Comparison of ENCODE assay signal across 24 cellular contexts in the genomic region with DNA sequence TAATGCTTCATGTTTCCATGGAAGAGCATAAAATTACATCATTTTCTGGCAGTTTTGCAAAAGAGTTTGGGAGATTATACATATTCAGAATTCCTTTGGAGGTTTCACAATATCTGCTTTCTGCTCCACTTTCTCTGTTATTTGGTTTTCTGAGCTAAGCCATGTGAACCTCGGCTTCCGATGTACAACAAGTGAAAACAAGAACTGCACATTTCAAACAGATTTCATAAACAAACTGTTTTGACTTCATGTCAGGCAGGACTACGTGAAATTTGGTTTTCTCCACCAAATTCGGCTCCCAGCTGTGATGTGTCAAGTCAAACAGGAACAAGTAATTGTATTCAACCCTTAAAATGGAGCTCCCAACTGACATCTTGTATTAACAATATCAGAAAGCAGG.
A peak's percentile ranks its signal among the peaks of the same experiment; 100 is the strongest.
DNase-seq lines count a peak whose midpoint lies in the region; ATAC-seq and TF ChIP-seq lines count a peak whose summit lies in the region.
"Had no signal": no experiment of that assay in that cellular context is flagged by ENCODE, and none has a peak within 500 bp of the region (broad histone marks: within the 10 kb centered on the region; RNA-seq: fewer than 3 reads in every experiment).

No MANE protein-coding gene starts in this region.

- no peaks in the 10 kb centered on the region for H4K20me1 ChIP-seq in neural progenitor cell (ENCODE audit: low read depth)
- H4K20me1 ChIP-seq: BLaER1 treated with 17β-estradiol and CSF1 and Interleukin-3, amounts not matched to agents 10 nM and 100 nM had no signal

- H3K27ac Mint-ChIP-seq in neural progenitor cell: no peak overlapping the region
- H3K27ac Mint-ChIP-seq in activated naive CD4-positive, alpha-beta T cell treated with anti-CD3 and anti-CD28 coated beads, Interleukin-2, amount 10 ng/mL, durations not matched to agents 7 days and 5 days: no peak overlapping the region
- H3K27ac Mint-ChIP-seq: activated CD4-positive, alpha-beta memory T cell treated with anti-CD3 and anti-CD28 coated beads for 36 hours; HFFc6; nephron progenitor cell had no signal

- CTCF ChIA-PET in activated naive CD4-positive, alpha-beta T cell treated with anti-CD3 and anti-CD28 coated beads, Interleukin-2, amount 10 ng/mL, durations not matched to agents 7 days and 5 days (lab: Charles Lee): no interaction called here

- H3K9me3 ChIP-seq in HUES64 (ENCODE audit: insufficient read depth, low read depth, low read length) (no peaks in the 10 kb centered on the region), gastrocnemius medialis (no peaks in the 10 kb centered on the region), neural progenitor cell (ENCODE audit: low read depth) (no peaks in the 10 kb centered on the region)
- H3K9me3 ChIP-seq: esophagus squamous epithelium had no signal

- no peak for TF ChIP-seq POLR2A in gastrocnemius medialis (IDR thresholded peaks at IDR 0.05)

- DNase-seq in caudate nucleus (lab: John Stamatoyannopoulos, UW): peak in 4 of 61 donors; percentile 14 to 31 (median 18)
- DNase-seq in left ventricle myocardium superior: no peak
- no peak for DNase-seq in gastrocnemius medialis
- no peak for DNase-seq in neural progenitor cell (ENCODE audit: low spot score)
- DNase-seq in dedifferentiated amniotic fluid mesenchymal stem cell (ENCODE audit: extremely low spot score): no peak
- DNase-seq in activated naive CD4-positive, alpha-beta T cell treated with anti-CD3 and anti-CD28 coated beads, Interleukin-2, amount 10 ng/mL, durations not matched to agents 7 days and 5 days: no peak
- DNase-seq: ACHN; activated CD4-positive, alpha-beta memory T cell treated with anti-CD3 and anti-CD28 coated beads for 36 hours; activated effector memory CD4-positive, alpha-beta T cell treated with anti-CD3 and anti-CD28 coated beads, Interleukin-2, amount 50 U/mL, for 16 hours; EL; esophagus squamous epithelium; HFFc6; Kasumi-1; NCI-H2107; NCI-H510A; nephron progenitor cell; RPMI8226; substantia nigra had no signal

- no peak overlapping the region for H3K4me3 Mint-ChIP-seq in neural progenitor cell
- no peak overlapping the region for H3K4me3 Mint-ChIP-seq in activated naive CD4-positive, alpha-beta T cell treated with anti-CD3 and anti-CD28 coated beads, Interleukin-2, amount 10 ng/mL, durations not matched to agents 7 days and 5 days
- H3K4me3 Mint-ChIP-seq: activated CD4-positive, alpha-beta memory T cell treated with anti-CD3 and anti-CD28 coated beads for 36 hours; HFFc6; nephron progenitor cell; WTC11 had no signal

- peaks cover 26% of the 10 kb centered on the region for H3K4me1 ChIP-seq in HUES64 (ENCODE audit: insufficient read depth, low read length)
- H3K4me1 ChIP-seq in gastrocnemius medialis: no peaks in the 10 kb centered on the region
- peaks cover 23% of the 10 kb centered on the region for H3K4me1 ChIP-seq in neural progenitor cell
- H3K4me1 ChIP-seq: esophagus squamous epithelium had no signal

- intact Hi-C loops in left ventricle myocardium superior (cut with micrococcal nuclease): no loop called here
- intact Hi-C loops in gastrocnemius medialis (cut with DNase I; ENCODE audit: low total_unique reads): no loop called here

- H3K4me3 ChIP-seq in HUES64 (ENCODE audit: low read length) (no peak overlapping the region), gastrocnemius medialis (no peak overlapping the region), neural progenitor cell (no peak overlapping the region)
- H3K4me3 ChIP-seq: BLaER1 treated with 17β-estradiol and CSF1 and Interleukin-3, amounts not matched to agents 10 nM and 100 nM; esophagus squamous epithelium had no signal

- TF ChIP-seq CTCF in gastrocnemius medialis (IDR thresholded peaks at IDR 0.05 in 4 of 5, conservative IDR thresholded peaks at IDR 0.05 in 1 of 5) (no peak), neural progenitor cell (IDR thresholded peaks at IDR 0.05) (no peak)

- H3K36me3 ChIP-seq in HUES64 (ENCODE audit: insufficient read depth, low read length) (no peaks in the 10 kb centered on the region), gastrocnemius medialis (no peaks in the 10 kb centered on the region), neural progenitor cell (no peaks in the 10 kb centered on the region)
- H3K36me3 ChIP-seq: BLaER1 treated with 17β-estradiol and CSF1 and Interleukin-3, amounts not matched to agents 10 nM and 100 nM; esophagus squamous epithelium had no signal

- H3K9ac ChIP-seq in HUES64 (ENCODE audit: low read depth, low read length) (no peak overlapping the region), neural progenitor cell (no peak overlapping the region)
- H3K9ac ChIP-seq: BLaER1 treated with 17β-estradiol and CSF1 and Interleukin-3, amounts not matched to agents 10 nM and 100 nM had no signal

- no peaks in the 10 kb centered on the region for H3K79me2 ChIP-seq in neural progenitor cell (ENCODE audit: low read depth)

- H3K36me3 Mint-ChIP-seq in neural progenitor cell: no peaks in the 10 kb centered on the region
- H3K36me3 Mint-ChIP-seq in activated naive CD4-positive, alpha-beta T cell treated with anti-CD3 and anti-CD28 coated beads, Interleukin-2, amount 10 ng/mL, durations not matched to agents 7 days and 5 days: no peaks in the 10 kb centered on the region
- H3K36me3 Mint-ChIP-seq: activated CD4-positive, alpha-beta memory T cell treated with anti-CD3 and anti-CD28 coated beads for 36 hours; WTC11 had no signal

- H3K27ac ChIP-seq in HUES64 (ENCODE audit: low read depth, low read length): peak overlapping the region; percentile 12; the same call in 1 of the 2 replicates
- H3K27ac ChIP-seq in caudate nucleus (ENCODE audit: low read depth, low read length): peak overlapping the region; percentile 85
- H3K27ac ChIP-seq in gastrocnemius medialis: peak overlapping the region in 2 of 4 donors; percentile 28 to 29
- H3K27ac ChIP-seq in neural progenitor cell: no peak overlapping the region
- H3K27ac ChIP-seq: BLaER1 treated with 17β-estradiol and CSF1 and Interleukin-3, amounts not matched to agents 10 nM and 100 nM had no signal

- no peaks in the 10 kb centered on the region for H3F3A ChIP-seq in neural progenitor cell (ENCODE audit: low read depth)

- H3K27me3 Mint-ChIP-seq in neural progenitor cell (ENCODE audit: insufficient read depth, low read depth): peaks cover 13% of the 10 kb centered on the region
- no peaks in the 10 kb centered on the region for H3K27me3 Mint-ChIP-seq in activated naive CD4-positive, alpha-beta T cell treated with anti-CD3 and anti-CD28 coated beads, Interleukin-2, amount 10 ng/mL, durations not matched to agents 7 days and 5 days
- H3K27me3 Mint-ChIP-seq: activated CD4-positive, alpha-beta memory T cell treated with anti-CD3 and anti-CD28 coated beads for 36 hours had no signal

- 85% methylated on average over 4 of the region's 4 CpGs for WGBS in HUES64

- no peak overlapping the region for H3K4me2 ChIP-seq in neural progenitor cell

- H3K27me3 ChIP-seq in HUES64 (ENCODE audit: insufficient read depth, low read length): peaks cover 2% of the 10 kb centered on the region; the same call in 1 of the 2 replicates
- no peaks in the 10 kb centered on the region for H3K27me3 ChIP-seq in gastrocnemius medialis
- H3K27me3 ChIP-seq in neural progenitor cell: no peaks in the 10 kb centered on the region
- H3K27me3 ChIP-seq: BLaER1 treated with 17β-estradiol and CSF1 and Interleukin-3, amounts not matched to agents 10 nM and 100 nM; esophagus squamous epithelium had no signal

- ATAC-seq in left ventricle myocardium superior: peak; percentile 83
- ATAC-seq in gastrocnemius medialis: peak; percentile 51 to 57
- ATAC-seq in HG02798 (IDR thresholded peaks at IDR 0.05; ENCODE audit: poor library complexity, unreplicated experiment): no peak
- ATAC-seq: left lobe of liver, SK-N-SH treated with all-trans-retinoic acid at 6 μM for 48 hours had no signal

- H3K4me1 Mint-ChIP-seq in neural progenitor cell: peaks cover 52% of the 10 kb centered on the region
- H3K4me1 Mint-ChIP-seq in activated naive CD4-positive, alpha-beta T cell treated with anti-CD3 and anti-CD28 coated beads, Interleukin-2, amount 10 ng/mL, durations not matched to agents 7 days and 5 days: no peaks in the 10 kb centered on the region

- H3K9me3 Mint-ChIP-seq in neural progenitor cell: peaks cover 12% of the 10 kb centered on the region
- H3K9me3 Mint-ChIP-seq in activated naive CD4-positive, alpha-beta T cell treated with anti-CD3 and anti-CD28 coated beads, Interleukin-2, amount 10 ng/mL, durations not matched to agents 7 days and 5 days: peaks cover 20% of the 10 kb centered on the region

- in situ Hi-C loops in gastrocnemius medialis (cut with MboI; ENCODE audit: low sequenced_read_pairs in 4 of 4): no loop called here

- no peak overlapping the region for H2AFZ ChIP-seq in neural progenitor cell (replicated peaks)
